16 cellular contexts compared by ENCODE assay signal in the genomic region with DNA sequence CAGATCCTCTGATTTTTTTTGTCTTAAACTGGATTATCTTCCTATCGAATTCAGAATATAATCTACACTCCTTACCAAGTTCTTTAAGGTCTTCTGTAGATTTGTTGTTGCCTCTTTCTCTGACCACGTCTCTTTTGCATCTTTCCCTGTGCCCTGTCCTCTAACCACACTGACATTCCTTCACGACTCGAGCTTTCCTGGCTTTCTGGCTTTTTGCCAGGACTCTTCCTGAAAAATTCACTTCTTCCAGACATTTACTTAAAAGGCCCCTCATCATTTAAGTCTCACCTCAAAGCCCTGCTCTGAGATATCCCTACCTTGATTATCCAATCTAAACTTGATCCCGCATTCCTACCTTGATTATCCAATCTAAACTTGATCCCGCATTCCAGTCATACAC.
"Had no signal": no experiment of that assay in that cellular context is flagged by ENCODE, and none has a peak within 500 bp of the region (broad histone marks: within the 10 kb centered on the region; RNA-seq: fewer than 3 reads in every experiment).

No MANE protein-coding gene starts in this region.

- H3K9me3 Mint-ChIP-seq: activated CD4-positive, alpha-beta memory T cell treated with anti-CD3 and anti-CD28 coated beads, Interleukin-2, amount 10 ng/mL, durations not matched to agents 7 days and 5 days; stimulated activated naive CD8-positive, alpha-beta T cell treated with anti-CD3 and anti-CD28 coated beads, Interleukin-15, Interleukin-2, amounts not matched to agents 100 ng/mL and 50 ng/mL, for 24 hours; type B pancreatic cell had no signal

- H3K27me3 Mint-ChIP-seq: activated CD4-positive, alpha-beta memory T cell treated with anti-CD3 and anti-CD28 coated beads, Interleukin-2, amount 10 ng/mL, durations not matched to agents 7 days and 5 days; activated CD4-positive, alpha-beta T cell treated with anti-CD3 and anti-CD28 coated beads for 36 hours; activated T-cell treated with anti-CD3 and anti-CD28 coated beads, Interleukin-2, amount 50 U/mL, for 24 hours; progenitor cell of endocrine pancreas; stimulated activated naive CD8-positive, alpha-beta T cell treated with anti-CD3 and anti-CD28 coated beads, Interleukin-15, Interleukin-2, amounts not matched to agents 100 ng/mL and 50 ng/mL, for 24 hours; type B pancreatic cell had no signal

- H3K27ac ChIP-seq: adrenal gland, colonic mucosa, esophagus squamous epithelium, suprapubic skin had no signal

- H3K27ac Mint-ChIP-seq: activated CD4-positive, alpha-beta memory T cell treated with anti-CD3 and anti-CD28 coated beads, Interleukin-2, amount 10 ng/mL, durations not matched to agents 7 days and 5 days; activated CD4-positive, alpha-beta T cell treated with anti-CD3 and anti-CD28 coated beads for 36 hours; activated T-cell treated with anti-CD3 and anti-CD28 coated beads, Interleukin-2, amount 50 U/mL, for 24 hours; progenitor cell of endocrine pancreas; stimulated activated naive CD8-positive, alpha-beta T cell treated with anti-CD3 and anti-CD28 coated beads, Interleukin-15, Interleukin-2, amounts not matched to agents 100 ng/mL and 50 ng/mL, for 24 hours; type B pancreatic cell had no signal

- ATAC-seq: activated CD4-positive, alpha-beta T cell treated with anti-CD3 and anti-CD28 coated beads for 36 hours; right cardiac atrium had no signal

- H3K4me3 ChIP-seq: adrenal gland, colonic mucosa, esophagus squamous epithelium, suprapubic skin had no signal

- H3K4me3 Mint-ChIP-seq: activated CD4-positive, alpha-beta memory T cell treated with anti-CD3 and anti-CD28 coated beads, Interleukin-2, amount 10 ng/mL, durations not matched to agents 7 days and 5 days; activated CD4-positive, alpha-beta T cell treated with anti-CD3 and anti-CD28 coated beads for 36 hours; activated T-cell treated with anti-CD3 and anti-CD28 coated beads, Interleukin-2, amount 50 U/mL, for 24 hours; stimulated activated naive CD8-positive, alpha-beta T cell treated with anti-CD3 and anti-CD28 coated beads, Interleukin-15, Interleukin-2, amounts not matched to agents 100 ng/mL and 50 ng/mL, for 24 hours; type B pancreatic cell had no signal

- H3K4me1 Mint-ChIP-seq: activated CD4-positive, alpha-beta memory T cell treated with anti-CD3 and anti-CD28 coated beads, Interleukin-2, amount 10 ng/mL, durations not matched to agents 7 days and 5 days had no signal

- H3K36me3 ChIP-seq: adrenal gland, colonic mucosa, esophagus squamous epithelium, suprapubic skin had no signal

- H3K36me3 Mint-ChIP-seq: type B pancreatic cell had no signal

- H3K27me3 ChIP-seq: adrenal gland, colonic mucosa, esophagus squamous epithelium, suprapubic skin had no signal

- H3K4me1 ChIP-seq: colonic mucosa, esophagus squamous epithelium, suprapubic skin had no signal

- DNase-seq: activated CD4-positive, alpha-beta memory T cell treated with anti-CD3 and anti-CD28 coated beads, Interleukin-2, amount 10 ng/mL, durations not matched to agents 7 days and 5 days; activated CD4-positive, alpha-beta T cell treated with anti-CD3 and anti-CD28 coated beads for 36 hours; activated naive CD4-positive, alpha-beta T cell treated with anti-CD3 and anti-CD28 coated beads, Interleukin-2, amount 50 U/mL, for 16 hours; activated T-cell treated with anti-CD3 and anti-CD28 coated beads, Interleukin-2, amount 50 U/mL, for 24 hours; adrenal gland; caudate nucleus; colonic mucosa; esophagus squamous epithelium; glutamatergic neuron; kidney glomerular epithelial cell; right cardiac atrium; small intestine had no signal

- H3K9me3 ChIP-seq: adrenal gland, colonic mucosa, esophagus squamous epithelium, suprapubic skin had no signal
